27 cellular contexts compared by ENCODE assay signal in genomic region chr15:98529205-98530145, GRCh38.
"Had no signal": no experiment of that assay in that cellular context is flagged by ENCODE, and none has a peak within 500 bp of the region (broad histone marks: within the 10 kb centered on the region; RNA-seq: fewer than 3 reads in every experiment).

No MANE protein-coding gene starts in this region.

- FAIRE-seq: K562, RCC 7860 had no signal

- H3K4me1 Mint-ChIP-seq: activated CD8-positive, alpha-beta memory T cell treated with anti-CD3 and anti-CD28 coated beads, Interleukin-2, amount 10 ng/mL, durations not matched to agents 7 days and 5 days had no signal

- H3K36me3 Mint-ChIP-seq: activated CD8-positive, alpha-beta memory T cell treated with anti-CD3 and anti-CD28 coated beads, Interleukin-2, amount 10 ng/mL, durations not matched to agents 7 days and 5 days; activated naive CD4-positive, alpha-beta T cell treated with anti-CD3 and anti-CD28 coated beads, Interleukin-2, amount 50 U/mL, for 24 hours; brain; WTC11 had no signal

- DNase-seq: activated CD4-positive, alpha-beta T cell treated with anti-CD3 and anti-CD28 coated beads for 48 hours; activated CD4-positive, alpha-beta T cell treated with anti-CD3 and anti-CD28 coated beads, Interleukin-2, amount 50 U/mL, for 4 hours; activated CD4-positive, CD25-positive, alpha-beta regulatory T cell treated with anti-CD3 and anti-CD28 coated beads, Interleukin-2, amount 50 U/mL, for 72 hours; activated CD8-positive, alpha-beta memory T cell treated with anti-CD3 and anti-CD28 coated beads, Interleukin-2, amount 10 ng/mL, durations not matched to agents 7 days and 5 days; activated effector memory CD4-positive, alpha-beta T cell treated with Interleukin-2 at 50 U/mL for 16 hours; activated naive CD4-positive, alpha-beta T cell; activated T-cell treated with anti-CD3 and anti-CD28 coated beads, Interleukin-2, amount 50 U/mL, for 24 hours; Karpas-422; NCI-H1048; NCI-H1417; NCI-H1694; NCI-H2029; NCI-H2107; NCI-H2171 treated with DMSO at 0.1 percent for 48 hours; NCI-H226; NCI-H526; NCI-H774; NK-92 treated with Interleukin-12 subunit alpha and Interleukin-12 subunit beta, amount 100 ng/mL, for 24 hours; SHP77 treated with DMSO at 0.1 percent for 48 hours; T-helper 9 cell had no signal

- ATAC-seq: activated CD8-positive, alpha-beta memory T cell treated with anti-CD3 and anti-CD28 coated beads, Interleukin-2, amount 10 ng/mL, durations not matched to agents 7 days and 5 days; K562; WTC11 had no signal

- H3K27ac Mint-ChIP-seq: activated CD8-positive, alpha-beta memory T cell treated with anti-CD3 and anti-CD28 coated beads, Interleukin-2, amount 10 ng/mL, durations not matched to agents 7 days and 5 days; activated naive CD4-positive, alpha-beta T cell treated with anti-CD3 and anti-CD28 coated beads, Interleukin-2, amount 50 U/mL, for 24 hours; activated T-cell treated with anti-CD3 and anti-CD28 coated beads, Interleukin-2, amount 50 U/mL, for 24 hours; activated T-helper 1 cell treated with anti-CD3 and anti-CD28 coated beads, Interleukin-12 subunit alpha, Interleukin-12 subunit beta, Interleukin-2, Interleukin-4 antibody, amounts not matched to agents 30 ng/mL and 10 ng/mL and 1 ng/mL, durations not matched to agents 14 hours and 24 hours and 36 hours; brain; T-helper 1 cell treated with Interleukin-12 subunit alpha and Interleukin-12 subunit beta and Interleukin-4 antibody, amounts not matched to agents 30 μg/mL and 1 μg/mL, for 36 hours; WTC11 had no signal

- H3K4me3 ChIP-seq: K562 had no signal

- H3K9me3 Mint-ChIP-seq: activated naive CD4-positive, alpha-beta T cell treated with anti-CD3 and anti-CD28 coated beads, Interleukin-2, amount 50 U/mL, for 24 hours; activated T-cell treated with anti-CD3 and anti-CD28 coated beads, Interleukin-2, amount 50 U/mL, for 24 hours; activated T-helper 1 cell treated with anti-CD3 and anti-CD28 coated beads, Interleukin-12 subunit alpha, Interleukin-12 subunit beta, Interleukin-2, Interleukin-4 antibody, amounts not matched to agents 30 ng/mL and 10 ng/mL and 1 ng/mL, durations not matched to agents 14 hours and 24 hours and 36 hours; T-helper 1 cell treated with Interleukin-12 subunit alpha and Interleukin-12 subunit beta and Interleukin-4 antibody, amounts not matched to agents 30 μg/mL and 1 μg/mL, for 36 hours; WTC11 had no signal

- H3K4me3 Mint-ChIP-seq: activated CD8-positive, alpha-beta memory T cell treated with anti-CD3 and anti-CD28 coated beads, Interleukin-2, amount 10 ng/mL, durations not matched to agents 7 days and 5 days; activated naive CD4-positive, alpha-beta T cell treated with anti-CD3 and anti-CD28 coated beads, Interleukin-2, amount 50 U/mL, for 24 hours; activated T-cell treated with anti-CD3 and anti-CD28 coated beads, Interleukin-2, amount 50 U/mL, for 24 hours; activated T-helper 1 cell treated with anti-CD3 and anti-CD28 coated beads, Interleukin-12 subunit alpha, Interleukin-12 subunit beta, Interleukin-2, Interleukin-4 antibody, amounts not matched to agents 30 ng/mL and 10 ng/mL and 1 ng/mL, durations not matched to agents 14 hours and 24 hours and 36 hours; brain; T-helper 1 cell treated with Interleukin-12 subunit alpha and Interleukin-12 subunit beta and Interleukin-4 antibody, amounts not matched to agents 30 μg/mL and 1 μg/mL, for 36 hours; WTC11 had no signal
